In the genomic region with DNA sequence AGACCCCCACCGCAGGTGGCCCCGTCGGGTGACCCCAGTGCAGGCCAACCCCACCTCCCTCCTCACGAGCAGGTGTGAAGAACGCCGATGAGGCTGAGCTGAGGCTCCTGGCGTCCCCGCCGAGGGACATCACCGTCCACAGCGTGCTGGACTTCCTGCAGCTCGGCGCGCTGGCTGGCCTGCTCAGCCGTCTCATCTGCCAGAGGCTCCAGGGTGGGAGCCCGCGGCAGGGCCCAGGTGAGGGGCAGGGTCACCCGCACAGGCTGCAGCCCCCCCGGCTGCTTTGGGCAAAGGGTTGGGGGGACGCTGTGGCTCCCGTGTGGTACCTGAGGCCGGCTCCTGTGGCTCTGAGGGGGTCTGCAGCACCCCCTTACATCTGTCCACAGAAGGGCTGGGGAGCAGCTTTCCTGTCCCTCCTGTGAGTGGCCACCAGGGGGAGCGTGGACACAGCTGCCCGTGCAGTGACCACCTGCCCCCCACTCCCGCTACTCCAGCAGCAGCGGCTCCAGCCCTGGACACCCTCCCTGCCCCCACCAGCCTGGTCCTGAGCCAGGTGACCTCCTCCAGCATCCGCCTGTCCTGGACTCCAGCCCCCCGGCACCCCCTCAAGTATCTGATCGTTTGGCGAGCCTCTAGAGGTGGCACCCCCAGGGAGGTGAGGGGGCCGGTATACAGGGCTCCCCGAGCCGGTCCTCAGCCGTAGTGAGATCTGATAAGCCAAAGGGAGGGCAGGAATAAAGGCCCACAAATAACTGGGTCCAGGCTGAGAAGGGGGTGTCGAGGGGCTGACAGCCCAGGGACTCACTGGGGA, we compare ENCODE assay signal across 8 cellular contexts. TPM values are rescaled to one million over a fixed set of nuclear protein-coding genes. Genes with fewer than 3 reads are reported as not detected.
A peak's percentile ranks its signal among the peaks of the same experiment; 100 is the strongest.
DNase-seq lines count a peak whose midpoint lies in the region; TF ChIP-seq lines count a peak whose summit lies in the region.

No MANE protein-coding gene starts in this region.

- H3K4me1 Mint-ChIP-seq in Calu3 (ENCODE audit: low read depth, unreplicated experiment) (no peaks in the 10 kb centered on the region), neural crest cell (peaks cover 9% of the 10 kb centered on the region)

- CTCF ChIA-PET in Calu3 (lab: Charles Lee) = interaction anchor here (0.5 to 3.3 kb wide), 13 partner anchors 12 to 225 kb away, joined by 3 to 55 read pairs (median 4); a partner anchor contains a TSS

- TF ChIP-seq POLR2A in erythroblast (IDR thresholded peaks at IDR 0.05; ENCODE audit: low read length) = no peak

- H3K4me3 Mint-ChIP-seq in Calu3 (ENCODE audit: low read depth, unreplicated experiment) (no peak overlapping the region), neural crest cell (no peak overlapping the region)

- BruUV-seq in Calu3 (replicated peaks; lab: Mats Ljungman, UMichigan) = no TSS peak

- no peak overlapping the region for H3K4me3 ChIP-seq in HFF-Myc (replicated peaks; ENCODE audit: low read depth, low read length)

- DNase-seq in Calu3 (peak; percentile 78), HFF-Myc (ENCODE audit: extremely low read depth, low read depth) (no peak), SW480 (ENCODE audit: low spot score) (peak; percentile 49), erythroblast (lab: John Stamatoyannopoulos, UW) (peak; percentile 31 to 60), neural crest cell (ENCODE audit: low read depth, low spot score) (peak; percentile 64), HCEC 1CT (no peak), islet precursor cell (no peak), NCI-H2081 treated with DMSO at 0.1 percent for 48 hours (lab: John Stamatoyannopoulos, UW) (no peak)

- peaks cover 5% of the 10 kb centered on the region for H3K36me3 Mint-ChIP-seq in Calu3 (ENCODE audit: insufficient read depth, unreplicated experiment)
- no peaks in the 10 kb centered on the region for H3K36me3 Mint-ChIP-seq in neural crest cell (ENCODE audit: low read depth)

- no peaks in the 10 kb centered on the region for H3K9me3 Mint-ChIP-seq in Calu3 (ENCODE audit: low read depth, unreplicated experiment)
- no peaks in the 10 kb centered on the region for H3K9me3 Mint-ChIP-seq in neural crest cell

- intact Hi-C loops in Calu3 (cut with micrococcal nuclease; ENCODE audit: unreplicated experiment) = loop anchor here (2.0 kb wide), 1 partner anchor 71 kb away; no protein-coding TSS in a partner anchor

- peaks cover 90% of the 10 kb centered on the region for H3K27me3 Mint-ChIP-seq in Calu3 (ENCODE audit: unreplicated experiment)
- peaks cover 3% of the 10 kb centered on the region for H3K27me3 Mint-ChIP-seq in neural crest cell (ENCODE audit: low read depth)

- H3K27ac Mint-ChIP-seq in Calu3 (ENCODE audit: unreplicated experiment) (no peak overlapping the region), neural crest cell (ENCODE audit: unreplicated experiment) (no peak overlapping the region)

- TF ChIP-seq CTCF in Calu3 (IDR thresholded peaks at IDR 0.05; ENCODE audit: unreplicated experiment) (peak; percentile 98), HFF-Myc (IDR thresholded peaks at IDR 0.05; ENCODE audit: low read depth, low read length, missing control alignments) (peak; percentile 80), neural crest cell (conservative IDR thresholded peaks at IDR 0.05) (peak; percentile 94)

RNA-seq across cellular contexts. Expression of a gene that starts 16.5 kb away (rescaled TPM):
- total RNA-seq in Calu3 (2022) = 0.44 TPM in 1 of 2 replicates, not detected in the other
- 8.9 and 10.2 TPM in 2 replicates for total RNA-seq in neural crest cell

RNA-seq across cellular contexts. Expression of a gene that starts 36.9 kb away (rescaled TPM):
- 127 and 146 TPM in 2 replicates for total RNA-seq in Calu3 (2022)
- total RNA-seq in neural crest cell = 128 and 132 TPM in 2 replicates

RNA-seq across cellular contexts. Expression of a gene that starts 51.7 kb away (rescaled TPM):
- total RNA-seq in Calu3 (2022) (not detected in 2 replicates), neural crest cell (5.4 and 6.3 TPM in 2 replicates)

RNA-seq across cellular contexts. Expression of a gene that starts 55.2 kb away (rescaled TPM):
- total RNA-seq in Calu3 (2022) = not detected in 2 replicates
- 42.4 and 44.0 TPM in 2 replicates for total RNA-seq in neural crest cell

Comparison
In these comparisons a context has a peak if more than half of its experiments do, and no peak if none do; other contexts are left out.
1. DNase-seq: peak in Calu3 (single experiment), SW480 (single experiment), erythroblast (2 of 2) and neural crest cell (single experiment); none in HFF-Myc (single experiment), HCEC 1CT (single experiment), islet precursor cell (single experiment) and NCI-H2081 treated with DMSO at 0.1 percent for 48 hours (single experiment).
2. Peak in every context shown above with its lines, with median percentiles within 50 percentile points of each other: CTCF ChIP-seq.